ENCODE assay signal across 14 cellular contexts in genomic region chr2:55371387-55371786, GRCh38.
"Had no signal": no experiment of that assay in that cellular context is flagged by ENCODE, and none has a peak within 500 bp of the region (broad histone marks: within the 10 kb centered on the region; RNA-seq: fewer than 3 reads in every experiment).

No MANE protein-coding gene starts in this region.

- H3K4me1 ChIP-seq: heart left ventricle, transverse colon had no signal

- H3K27me3 Mint-ChIP-seq: effector memory CD8-positive, alpha-beta T cell; naive thymus-derived CD8-positive, alpha-beta T cell had no signal

- H3K4me3 Mint-ChIP-seq: effector memory CD8-positive, alpha-beta T cell; naive thymus-derived CD8-positive, alpha-beta T cell; neural crest cell had no signal

- DNase-seq: effector memory CD8-positive, alpha-beta T cell; heart left ventricle; hippocampal formation; kidney glomerular epithelial cell; mammary epithelial cell; naive thymus-derived CD8-positive, alpha-beta T cell; ovary; right cardiac atrium; stimulated activated CD4-positive, alpha-beta T cell treated with anti-CD3 and anti-CD28 coated beads, Interleukin-2, amount 100 ng/mL, for 48 hours; stimulated activated naive CD8-positive, alpha-beta T cell treated with anti-CD3 and anti-CD28 coated beads, Interleukin-15, Interleukin-2, amounts not matched to agents 100 U/mL and 50 U/mL, for 24 hours; transverse colon had no signal

- H3K9me3 ChIP-seq: heart left ventricle, ovary, transverse colon had no signal

- H3K9me3 Mint-ChIP-seq: effector memory CD8-positive, alpha-beta T cell; naive thymus-derived CD8-positive, alpha-beta T cell; neural crest cell had no signal

- H3K4me1 Mint-ChIP-seq: naive thymus-derived CD8-positive, alpha-beta T cell; neural crest cell had no signal

- H3K27ac ChIP-seq: epithelial cell of prostate, heart left ventricle, ovary, transverse colon had no signal

- H3K27me3 ChIP-seq: heart left ventricle, ovary, transverse colon had no signal

- H3K36me3 ChIP-seq: ovary, transverse colon had no signal

- ATAC-seq: effector memory CD8-positive, alpha-beta T cell; heart left ventricle; naive thymus-derived CD8-positive, alpha-beta T cell; right cardiac atrium; stimulated activated naive CD8-positive, alpha-beta T cell treated with anti-CD3 and anti-CD28 coated beads, Interleukin-15, Interleukin-2, amounts not matched to agents 100 U/mL and 50 U/mL, for 24 hours had no signal

- H3K4me3 ChIP-seq: heart left ventricle, ovary, smooth muscle cell, transverse colon had no signal

- H3K27ac Mint-ChIP-seq: effector memory CD8-positive, alpha-beta T cell; naive thymus-derived CD8-positive, alpha-beta T cell had no signal
